ENCODE assay signal across 10 cellular contexts in genomic region chr1:167648252-167648849, GRCh38. TPM values are rescaled to one million over a fixed set of nuclear protein-coding genes. Genes with fewer than 3 reads are reported as not detected.
DNase-seq lines count a peak whose midpoint lies in the region; ATAC-seq and TF ChIP-seq lines count a peak whose summit lies in the region.
"Had no signal": no experiment of that assay in that cellular context is flagged by ENCODE, and none has a peak within 500 bp of the region (broad histone marks: within the 10 kb centered on the region; RNA-seq: fewer than 3 reads in every experiment).

No MANE protein-coding gene starts in this region.

- CTCF ChIA-PET in CD4-positive, alpha-beta memory T cell (lab: Charles Lee; ENCODE audit: partially characterized antibody), result interaction anchor here (3.5 to 5.5 kb wide), 3 partner anchors 11 to 48 kb away, joined by 15 to 30 read pairs (median 26); no protein-coding TSS in a partner anchor

- H3K36me3 ChIP-seq in CD4-positive, alpha-beta memory T cell (ENCODE audit: insufficient read depth, low read length), result peaks cover 6% of the 10 kb centered on the region
- peaks cover 33% of the 10 kb centered on the region for H3K36me3 ChIP-seq in neutrophil
- H3K36me3 ChIP-seq in GM23338 (ENCODE audit: insufficient read depth), result no peaks in the 10 kb centered on the region

- TF ChIP-seq CTCF in HL-60 (IDR thresholded peaks at IDR 0.05; ENCODE audit: insufficient read depth, low read length) (no peak), neutrophil (IDR thresholded peaks at IDR 0.05) (no peak), GM23338 (conservative IDR thresholded peaks at IDR 0.05; ENCODE audit: low read depth in 2 of 2) (no peak)

- POLR2A ChIA-PET in CD4-positive, alpha-beta memory T cell (lab: Charles Lee; ENCODE audit: partially characterized antibody), result interaction anchor here (0.7 to 3.9 kb wide), 5 partner anchors 8 to 222 kb away, joined by 4 to 13 read pairs (median 5); no protein-coding TSS in a partner anchor

- H3F3A ChIP-seq in GM23338 (replicated peaks; ENCODE audit: low read depth), result no peaks in the 10 kb centered on the region

- H3K27me3 ChIP-seq in CD4-positive, alpha-beta memory T cell (ENCODE audit: insufficient read depth, low read length), result no peaks in the 10 kb centered on the region
- no peaks in the 10 kb centered on the region for H3K27me3 ChIP-seq in HL-60 (ENCODE audit: insufficient read depth, poor library complexity, severe bottlenecking)
- H3K27me3 ChIP-seq in neutrophil, result no peaks in the 10 kb centered on the region
- no peaks in the 10 kb centered on the region for H3K27me3 ChIP-seq in GM23338 (ENCODE audit: insufficient read depth)

- ATAC-seq in central memory CD8-positive, alpha-beta T cell (replicated peaks; ENCODE audit: extremely low read depth, poor library complexity, severe bottlenecking), result no peak
- ATAC-seq in HG03342 (IDR thresholded peaks at IDR 0.05; ENCODE audit: unreplicated experiment), result no peak
- no peak for ATAC-seq in GM23338

- no peak for DNase-seq in CD4-positive, alpha-beta memory T cell
- peak; percentile 59 to 73 for DNase-seq in HL-60 (ENCODE audit: low read depth in 1 of 2, low spot score in 1 of 2)
- DNase-seq in central memory CD8-positive, alpha-beta T cell (ENCODE audit: low spot score in 2 of 2), result no peak
- DNase-seq in AG08395 (ENCODE audit: low spot score), result no peak
- no peak for DNase-seq in GM23338 (ENCODE audit: low spot score)
- DNase-seq: activated CD4-positive, CD25-positive, alpha-beta regulatory T cell; GOT3 had no signal

- peaks cover 73 to 92% (median 85%) of the 10 kb centered on the region in 4 donors for H3K4me1 Mint-ChIP-seq in CD4-positive, alpha-beta memory T cell
- peaks cover 87% of the 10 kb centered on the region for H3K4me1 Mint-ChIP-seq in central memory CD8-positive, alpha-beta T cell
- peaks cover 15% of the 10 kb centered on the region for H3K4me1 Mint-ChIP-seq in GM23338

- intact Hi-C loops in CD4-positive, alpha-beta memory T cell (cut with micrococcal nuclease), result no loop called here

- no peaks in the 10 kb centered on the region for H3K27me3 Mint-ChIP-seq in CD4-positive, alpha-beta memory T cell
- H3K27me3 Mint-ChIP-seq in central memory CD8-positive, alpha-beta T cell, result no peaks in the 10 kb centered on the region
- H3K27me3 Mint-ChIP-seq in GM23338 (ENCODE audit: insufficient read depth, low read depth, poor library complexity), result peaks cover 3% of the 10 kb centered on the region

- H2AFZ ChIP-seq in GM23338, result no peak overlapping the region

- no peaks in the 10 kb centered on the region for H3K79me2 ChIP-seq in GM23338 (replicated peaks; ENCODE audit: insufficient read depth)

- no peak overlapping the region for H3K4me2 ChIP-seq in GM23338

- no peaks in the 10 kb centered on the region for H3K9me3 Mint-ChIP-seq in CD4-positive, alpha-beta memory T cell
- H3K9me3 Mint-ChIP-seq in central memory CD8-positive, alpha-beta T cell, result no peaks in the 10 kb centered on the region
- no peaks in the 10 kb centered on the region for H3K9me3 Mint-ChIP-seq in GM23338

- no peak overlapping the region for H3K4me3 ChIP-seq in CD4-positive, alpha-beta memory T cell (ENCODE audit: low read length in 2 of 2)
- H3K4me3 ChIP-seq in HL-60 (replicated peaks; ENCODE audit: insufficient read depth, low read length) (no peak overlapping the region), neutrophil (ENCODE audit: low read depth in 1 of 2, low read length in 1 of 2) (peak overlapping the region; percentile 23 to 37), GM23338 (no peak overlapping the region)

- H3K36me3 Mint-ChIP-seq in CD4-positive, alpha-beta memory T cell, result peaks cover 23 to 60% of the 10 kb centered on the region in 2 donors
- peaks cover 19% of the 10 kb centered on the region for H3K36me3 Mint-ChIP-seq in central memory CD8-positive, alpha-beta T cell (ENCODE audit: insufficient read depth)
- no peaks in the 10 kb centered on the region for H3K36me3 Mint-ChIP-seq in GM23338 (ENCODE audit: low read depth)
- H3K36me3 Mint-ChIP-seq: brain had no signal

- H3K4me1 ChIP-seq in CD4-positive, alpha-beta memory T cell (ENCODE audit: insufficient read depth, low read length), result peaks cover 98% of the 10 kb centered on the region
- H3K4me1 ChIP-seq in neutrophil (ENCODE audit: control insufficient read depth in 1 of 2, insufficient read depth in 1 of 2, low read depth in 1 of 2, low read length in 1 of 2) (peaks cover 67 to 88% of the 10 kb centered on the region in 2 experiments), GM23338 (ENCODE audit: insufficient read depth) (no peaks in the 10 kb centered on the region)

- H3K27ac ChIP-seq in CD4-positive, alpha-beta memory T cell (ENCODE audit: low read depth, low read length), result peak overlapping the region; percentile 55
- H3K27ac ChIP-seq in HL-60 (replicated peaks), result peak overlapping the region; percentile 39; the same call in 1 of the 2 replicates
- H3K27ac ChIP-seq in neutrophil, result peak overlapping the region; percentile 80
- H3K27ac ChIP-seq in GM23338 (ENCODE audit: low read depth), result no peak overlapping the region

- peaks cover 3% of the 10 kb centered on the region; the same call in 1 of the 2 replicates for H3K9me2 ChIP-seq in GM23338 (ENCODE audit: insufficient read depth)

- no peaks in the 10 kb centered on the region for H3K9me3 ChIP-seq in CD4-positive, alpha-beta memory T cell (ENCODE audit: control insufficient read depth in 1 of 2, low read length in 2 of 2)
- no peaks in the 10 kb centered on the region for H3K9me3 ChIP-seq in neutrophil

- no peaks in the 10 kb centered on the region for H4K20me1 ChIP-seq in GM23338 (replicated peaks; ENCODE audit: insufficient read depth)

- peak overlapping the region; percentile 53 to 95 (median 87) for H3K27ac Mint-ChIP-seq in CD4-positive, alpha-beta memory T cell
- peak overlapping the region; percentile 90 for H3K27ac Mint-ChIP-seq in central memory CD8-positive, alpha-beta T cell (ENCODE audit: low read depth)
- no peak overlapping the region for H3K27ac Mint-ChIP-seq in GM23338

- peak overlapping the region in 7 of 8 donors; percentile 28 to 87 (median 74) for H3K4me3 Mint-ChIP-seq in CD4-positive, alpha-beta memory T cell
- peak overlapping the region; percentile 71 for H3K4me3 Mint-ChIP-seq in central memory CD8-positive, alpha-beta T cell
- no peak overlapping the region for H3K4me3 Mint-ChIP-seq in GM23338
- H3K4me3 Mint-ChIP-seq: brain had no signal

TF ChIP-seq in GM23338, 12 proteins besides CTCF, POLR2A, EP300 and RAD21:
- TF ChIP-seq STAT1 (IDR thresholded peaks at IDR 0.05; ENCODE audit: unreplicated experiment), result no peak

RNA-seq across cellular contexts. Expression of gene RCSD1, which starts 18.3 kb away (rescaled TPM):
- total RNA-seq in CD4-positive, alpha-beta memory T cell, result 100 to 1,000 TPM; 124 to 129 TPM
- polyA plus RNA-seq in CD4-positive, alpha-beta memory T cell, result 100 to 1,000 TPM; 163 to 173 TPM
- total RNA-seq in GM23338 (2014; rRNA removed; shearing (Covaris generic)), result 0.73 TPM in 1 of 2 replicates, not detected in the other
- 0.18 and 0.42 TPM in 2 replicates for polyA plus RNA-seq in GM23338 (2016; fragmentation: Nextera tagmentation; extraction: Ambion mirVana)

Comparison
In these comparisons a context has a peak if more than half of its experiments do, and no peak if none do; other contexts are left out.
1. DNase-seq: peak in HL-60 (2 of 2); none in CD4-positive, alpha-beta memory T cell (0 of 5), central memory CD8-positive, alpha-beta T cell (0 of 2), AG08395 (single experiment) and GM23338 (single experiment).
2. H3K4me3 ChIP-seq: peak in neutrophil (2 of 2); none in CD4-positive, alpha-beta memory T cell (0 of 2), HL-60 (single experiment) and GM23338 (single experiment).
3. RNA of gene RCSD1, which starts 18.3 kb away (total RNA-seq): 124 to 129 TPM in CD4-positive, alpha-beta memory T cell; 0.73 TPM in GM23338; every median in the first group is over 10 times any median in the second.